Comparison of ENCODE assay signal across 8 cellular contexts in the genomic region with DNA sequence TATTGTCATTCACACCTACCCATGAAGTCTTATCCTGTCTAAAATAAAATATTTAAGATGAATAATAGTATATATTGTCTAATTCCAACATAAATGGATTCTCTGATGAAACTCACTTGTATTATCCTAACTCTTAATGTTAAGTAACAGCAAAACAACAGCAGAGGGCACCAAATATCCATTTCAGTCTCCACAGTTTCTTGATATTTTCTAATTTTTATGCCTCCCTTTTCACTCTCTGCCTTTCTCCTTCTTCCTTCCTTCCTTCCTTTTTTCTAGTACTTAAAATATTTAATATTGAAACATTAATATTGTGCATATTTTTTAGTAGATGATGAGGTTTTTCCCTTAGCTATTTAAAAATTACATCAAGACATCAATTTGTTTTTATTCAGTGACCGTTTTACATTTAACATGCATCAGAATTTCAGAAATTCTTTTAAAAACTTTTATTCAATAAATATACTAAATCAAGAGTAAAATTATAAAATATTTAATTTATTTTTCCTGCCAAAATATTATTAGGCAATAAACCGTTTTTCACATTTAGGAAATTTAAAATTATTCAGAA.
DNase-seq lines count a peak whose midpoint lies in the region; ATAC-seq and TF ChIP-seq lines count a peak whose summit lies in the region.

No MANE protein-coding gene starts in this region.

- no peak overlapping the region for H3K4me3 Mint-ChIP-seq in progenitor cell of endocrine pancreas (ENCODE audit: low read depth)
- H3K4me3 Mint-ChIP-seq in T-cell, result no peak overlapping the region

- DNase-seq in DMS53 (lab: John Stamatoyannopoulos, UW) (peak; percentile 72), LoVo (ENCODE audit: low spot score) (peak; percentile 50), RPMI8226 (peak; percentile 24), fibroblast of gingiva (ENCODE audit: low read depth) (peak; percentile 34), progenitor cell of endocrine pancreas (ENCODE audit: low spot score, unreplicated experiment) (no peak), UCSD-AML1 (lab: John Stamatoyannopoulos, UW; ENCODE audit: unreplicated experiment) (no peak), T-cell (no peak)

- H3K4me1 Mint-ChIP-seq in progenitor cell of endocrine pancreas (ENCODE audit: low read depth), result peaks cover 4% of the 10 kb centered on the region
- peaks cover 13 to 24% (median 24%) of the 10 kb centered on the region in 3 donors for H3K4me1 Mint-ChIP-seq in T-cell

- H3K36me3 Mint-ChIP-seq in progenitor cell of endocrine pancreas (ENCODE audit: insufficient read depth), result no peaks in the 10 kb centered on the region
- peaks cover 4% of the 10 kb centered on the region for H3K36me3 Mint-ChIP-seq in T-cell

- POLR2A ChIA-PET in T-cell (lab: Charles Lee), result no interaction called here

- CTCF ChIA-PET in T-cell (lab: Charles Lee), result interaction anchor here (0.5 to 0.8 kb wide), 6 partner anchors 121 to 1443 kb away, joined by 3 to 8 read pairs (median 4); no protein-coding TSS in a partner anchor

- H3K27ac Mint-ChIP-seq in progenitor cell of endocrine pancreas (no peak overlapping the region), T-cell (no peak overlapping the region)

- ATAC-seq in GM18861 (IDR thresholded peaks at IDR 0.05; ENCODE audit: unreplicated experiment) (no peak), T-cell (replicated peaks in 1 of 4) (no peak)

- TF ChIP-seq CTCF in progenitor cell of endocrine pancreas (IDR thresholded peaks at IDR 0.05; ENCODE audit: unreplicated experiment), result peak; percentile 83

- no peaks in the 10 kb centered on the region for H3K9me3 Mint-ChIP-seq in progenitor cell of endocrine pancreas (ENCODE audit: low read depth)
- no peaks in the 10 kb centered on the region for H3K9me3 Mint-ChIP-seq in T-cell

- H3K27me3 Mint-ChIP-seq in progenitor cell of endocrine pancreas (no peaks in the 10 kb centered on the region), T-cell (no peaks in the 10 kb centered on the region)

Comparison
In these comparisons a context has a peak if more than half of its experiments do, and no peak if none do; other contexts are left out.
1. DNase-seq: peak in DMS53 (single experiment), LoVo (single experiment), RPMI8226 (single experiment) and fibroblast of gingiva (single experiment); none in progenitor cell of endocrine pancreas (single experiment), UCSD-AML1 (single experiment) and T-cell (0 of 34).